9 cellular contexts compared by ENCODE assay signal in genomic region chr7:81499262-81500116, GRCh38.
DNase-seq lines count a peak whose midpoint lies in the region; ATAC-seq, FAIRE-seq and TF ChIP-seq lines count a peak whose summit lies in the region.
"Had no signal": no experiment of that assay in that cellular context is flagged by ENCODE, and none has a peak within 500 bp of the region (broad histone marks: within the 10 kb centered on the region; RNA-seq: fewer than 3 reads in every experiment).

No MANE protein-coding gene starts in this region.

- H2BK5ac ChIP-seq in H1 (ENCODE audit: low read depth, low read length): no peak overlapping the region

- H4K8ac ChIP-seq in H1 (ENCODE audit: extremely low read depth, insufficient read depth, low read length): no peak overlapping the region; the same call in 1 of the 2 replicates

- CTCF ChIA-PET in OCI-LY7 (lab: Charles Lee; ENCODE audit: unreplicated experiment) (no interaction called here), H1 (lab: Charles Lee; ENCODE audit: partially characterized antibody) (interaction anchor here (0.6 to 4.8 kb wide), 42 partner anchors 9 to 1230 kb away, joined by 3 to 46 read pairs (median 4); no protein-coding TSS in a partner anchor)

- H2BK15ac ChIP-seq in H1 (ENCODE audit: low read length): no peak overlapping the region

- WGBS in H1 (ENCODE audit: extremely low coverage in 1 of 2, insufficient coverage in 1 of 2, insufficient read length in 1 of 2, insufficient replicate concordance in 2 of 2, low coverage in 1 of 2, low lambda C conversion rate in 2 of 2, missing lambda C conversion rate in 1 of 2), 2 experiments: 67% methylated on average over 4 of the region's 4 CpGs; no CpG with 5 or more reads in 1 of the 2 experiments

- no peak overlapping the region for H3K27ac ChIP-seq in OCI-LY7 (ENCODE audit: low read depth, low read length, poor library complexity, severe bottlenecking)
- no peak overlapping the region for H3K27ac ChIP-seq in H1 (ENCODE audit: low read depth, low read length)

- no peak overlapping the region for H2AK5ac ChIP-seq in H1 (ENCODE audit: low read depth, low read length)

- H2AFZ ChIP-seq in OCI-LY7 (ENCODE audit: low read length) (no peak overlapping the region), H1 (ENCODE audit: low read length) (no peak overlapping the region)

- H3K56ac ChIP-seq in H1 (replicated peaks; ENCODE audit: insufficient read length, low read depth, low read length): no peak overlapping the region

- H3K4me3 ChIP-seq in OCI-LY7 (ENCODE audit: low read depth, low read length, poor library complexity, severe bottlenecking) (no peak overlapping the region), H1 (ENCODE audit: extremely low read depth in 1 of 4, insufficient read depth in 2 of 4, low read depth in 3 of 4, low read length in 4 of 4) (no peak overlapping the region)

- ATAC-seq in GM21528 (IDR thresholded peaks at IDR 0.05; ENCODE audit: low FRiP score, unreplicated experiment): peak; percentile 79

- peak; percentile 91 for TF ChIP-seq RAD21 in H1 (IDR thresholded peaks at IDR 0.05 in 1 of 2, conservative IDR thresholded peaks at IDR 0.05 in 1 of 2; ENCODE audit: low read depth in 2 of 2, low read length in 2 of 2)

- no peaks in the 10 kb centered on the region for H3K23me2 ChIP-seq in H1 (ENCODE audit: low read depth, low read length)

- BruUV-seq in OCI-LY7 (replicated peaks; lab: Mats Ljungman, UMichigan): no TSS peak

- H3K23ac ChIP-seq in H1 (ENCODE audit: insufficient read length): no peak overlapping the region

- H3K79me2 ChIP-seq in OCI-LY7 (ENCODE audit: insufficient read depth, low read depth, low read length) (no peaks in the 10 kb centered on the region), H1 (ENCODE audit: control insufficient read depth in 1 of 2, insufficient read depth in 2 of 2, low read length in 2 of 2) (no peaks in the 10 kb centered on the region)

- no peak overlapping the region for H2BK12ac ChIP-seq in H1 (ENCODE audit: low read depth, low read length)

- no peaks in the 10 kb centered on the region for H3K9me2 ChIP-seq in OCI-LY7 (ENCODE audit: insufficient read depth, low read length)

- TF ChIP-seq POLR2A in H1 (IDR thresholded peaks at IDR 0.05; ENCODE audit: control extremely low read depth in 1 of 2, low read depth in 2 of 2, low read length in 2 of 2): no peak

- H4K5ac ChIP-seq in H1 (ENCODE audit: insufficient read length, low read depth, low read length): no peak overlapping the region

- DNase-seq in DMS53 (lab: John Stamatoyannopoulos, UW): peak; percentile 88
- DNase-seq in OCI-LY7 (ENCODE audit: low spot score): peak; percentile 66
- no peak for DNase-seq in H1 (ENCODE audit: low read depth in 1 of 2, low spot score in 2 of 2)
- DNase-seq in midbrain (lab: John Stamatoyannopoulos, UW): peak; percentile 78
- no peak for DNase-seq in cortex of kidney (lab: John Stamatoyannopoulos, UW)
- no peak for DNase-seq in activated gamma-delta T cell (lab: John Stamatoyannopoulos, UW)
- DNase-seq: activated B cell treated with CpG ODN at 0.5 μM for 24 hours had no signal

- no peak overlapping the region for H3K18ac ChIP-seq in H1 (ENCODE audit: extremely low read depth, low read length)

- no peaks in the 10 kb centered on the region for H3K36me3 ChIP-seq in OCI-LY7 (ENCODE audit: insufficient read depth, low read length)
- no peaks in the 10 kb centered on the region for H3K36me3 ChIP-seq in H1 (ENCODE audit: control insufficient read depth in 2 of 4, insufficient read depth in 4 of 4, low read length in 3 of 4)

- H3K4ac ChIP-seq in H1 (replicated peaks; ENCODE audit: insufficient read length, low read depth, low read length): no peak overlapping the region

- peak; percentile 96 for FAIRE-seq in H1 (lab: Jason Lieb, UNC)

- TF ChIP-seq EP300 in H1 (IDR thresholded peaks at IDR 0.05; ENCODE audit: borderline replicate concordance in 1 of 2, low read depth in 2 of 2, low read length in 2 of 2): no peak

- no peak overlapping the region for H3K9ac ChIP-seq in H1 (replicated peaks in 1 of 4; ENCODE audit: extremely low read depth in 1 of 4, low read depth in 3 of 4, low read length in 3 of 4)

- no peak overlapping the region for H2BK20ac ChIP-seq in H1 (ENCODE audit: low read length)

- H3K4me1 ChIP-seq in OCI-LY7 (ENCODE audit: insufficient read depth, low read length, poor library complexity, severe bottlenecking): no peaks in the 10 kb centered on the region
- no peaks in the 10 kb centered on the region for H3K4me1 ChIP-seq in H1 (replicated peaks in 1 of 4; ENCODE audit: control insufficient read depth in 3 of 4, insufficient read depth in 4 of 4, low read length in 3 of 4)

- H3K27me3 ChIP-seq in H1 (replicated peaks in 1 of 4; ENCODE audit: control insufficient read depth in 3 of 4, extremely low read depth in 1 of 4, insufficient read depth in 3 of 4, low read length in 3 of 4): no peaks in the 10 kb centered on the region

- POLR2A ChIA-PET in OCI-LY7 (lab: Charles Lee): no interaction called here
- POLR2A ChIA-PET in H1 (lab: Charles Lee; ENCODE audit: partially characterized antibody): no interaction called here

- no peaks in the 10 kb centered on the region for H3K9me3 ChIP-seq in OCI-LY7 (ENCODE audit: low read length)
- H3K9me3 ChIP-seq in H1 (ENCODE audit: insufficient read depth in 2 of 2, low read depth in 1 of 2, low read length in 1 of 2): no peaks in the 10 kb centered on the region

- TF ChIP-seq CTCF in LNCAP (IDR thresholded peaks at IDR 0.05) (peak; percentile 75), OCI-LY7 (conservative IDR thresholded peaks at IDR 0.05; ENCODE audit: low read length) (peak; percentile 78), H1 (IDR thresholded peaks at IDR 0.05; ENCODE audit: control extremely low read depth in 1 of 3, insufficient read depth in 1 of 3, low read depth in 1 of 3, low read length in 3 of 3) (peak in 2 of 3 experiments; percentile 43 to 63; a peak in 2 of 4 replicates)

- H3K14ac ChIP-seq in H1 (ENCODE audit: insufficient read length): no peak overlapping the region

- no peak overlapping the region for H4K91ac ChIP-seq in H1 (replicated peaks; ENCODE audit: insufficient read length, low read length)

- intact Hi-C loops in OCI-LY7 (cut with micrococcal nuclease; ENCODE audit: unreplicated experiment): loop anchor here (2.0 to 10.0 kb wide), 4 partner anchors 458 to 1073 kb away; no protein-coding TSS in a partner anchor

- H3K4me2 ChIP-seq in OCI-LY7 (ENCODE audit: low read length): no peak overlapping the region
- no peak overlapping the region for H3K4me2 ChIP-seq in H1 (ENCODE audit: insufficient read depth in 1 of 2, low read depth in 2 of 2, low read length in 2 of 2)

- no peaks in the 10 kb centered on the region for H3K79me1 ChIP-seq in H1 (ENCODE audit: low read depth, low read length)

- H2BK120ac ChIP-seq in H1 (replicated peaks; ENCODE audit: low read depth, low read length): no peak overlapping the region

- H4K20me1 ChIP-seq in OCI-LY7 (ENCODE audit: insufficient read depth, low read length) (no peaks in the 10 kb centered on the region), H1 (replicated peaks in 1 of 2; ENCODE audit: control insufficient read depth in 1 of 2, insufficient read depth in 2 of 2, low read length in 2 of 2) (no peaks in the 10 kb centered on the region)

TF ChIP-seq in H1, 55 proteins besides CTCF, POLR2A, EP300 and RAD21:
- no peak for TF ChIP-seq EZH2 (IDR thresholded peaks at IDR 0.05; ENCODE audit: low read depth, low read length, severe bottlenecking)
- TF ChIP-seq MAFK (IDR thresholded peaks at IDR 0.05; ENCODE audit: low read depth, low read length): 0 out of 2 replicates have a peak, but pooled peaks have one; percentile 29
- TF ChIP-seq BACH1 (IDR thresholded peaks at IDR 0.05; ENCODE audit: low read length): peak; percentile 72

Comparison
In these comparisons a context has a peak if more than half of its experiments do, and no peak if none do; other contexts are left out.
1. DNase-seq: peak in DMS53 (single experiment), OCI-LY7 (single experiment) and midbrain (single experiment); none in H1 (0 of 2), cortex of kidney (single experiment) and activated gamma-delta T cell (single experiment).
2. Peak in every context shown above with its lines, with median percentiles within 50 percentile points of each other: CTCF ChIP-seq.